In the genomic region with DNA sequence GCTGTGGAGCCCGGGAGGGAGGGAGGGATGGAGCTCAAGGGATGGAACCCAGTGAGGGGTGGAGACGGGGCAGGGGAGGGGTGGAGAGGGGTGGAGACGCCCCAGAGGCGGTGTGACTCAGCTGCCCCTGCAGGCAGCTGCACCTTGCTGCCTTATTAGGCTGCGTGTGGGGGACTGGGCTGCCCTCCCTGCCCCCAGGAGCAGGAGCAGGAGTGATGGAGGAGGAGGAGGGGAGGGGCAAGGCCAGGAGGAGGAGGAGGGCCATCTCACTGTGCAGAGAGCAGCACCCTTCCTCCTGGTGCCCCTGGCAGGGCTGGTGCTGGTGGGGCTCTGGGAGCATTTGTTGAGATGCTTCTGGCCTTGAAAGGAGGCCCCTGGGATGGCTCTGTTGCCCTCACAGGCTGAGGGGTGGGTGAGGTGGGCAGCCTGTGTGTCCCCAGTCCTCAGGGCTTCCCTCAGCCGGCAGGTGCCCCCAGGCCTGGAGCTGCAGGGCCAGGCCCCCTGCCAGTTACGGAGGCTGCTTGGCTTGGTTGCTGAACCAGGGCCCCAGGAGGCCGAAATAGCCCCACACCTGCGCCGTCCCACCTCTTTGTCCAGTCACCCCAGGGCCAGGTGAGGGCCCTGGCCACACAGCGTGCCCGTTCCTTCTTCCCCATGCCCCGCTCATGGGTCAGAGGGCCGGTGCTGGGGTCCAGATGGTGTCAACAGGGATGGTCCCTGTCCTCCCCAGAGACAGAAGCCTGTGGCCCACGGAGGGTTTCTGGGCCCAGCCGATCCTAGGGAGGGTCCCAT, we compare ENCODE assay signal across 10 cellular contexts. TPM values are rescaled to one million over a fixed set of nuclear protein-coding genes. Genes with fewer than 3 reads are reported as not detected.
DNase-seq lines count a peak whose midpoint lies in the region; ATAC-seq, FAIRE-seq and TF ChIP-seq lines count a peak whose summit lies in the region.
"Had no signal": no experiment of that assay in that cellular context is flagged by ENCODE, and none has a peak within 500 bp of the region (broad histone marks: within the 10 kb centered on the region; RNA-seq: fewer than 3 reads in every experiment).

No MANE protein-coding gene starts in this region.

- no peaks in the 10 kb centered on the region for H3K27me3 ChIP-seq in gastroesophageal sphincter

- peaks cover 0 to 59% of the 10 kb centered on the region in 2 donors for H3K36me3 ChIP-seq in gastroesophageal sphincter

- peak overlapping the region in 1 of 2 donors; percentile 11 for H3K4me3 ChIP-seq in gastroesophageal sphincter
- H3K4me3 ChIP-seq in skeletal muscle cell (ENCODE audit: low read depth, low read length), result no peak overlapping the region

- H3K27ac Mint-ChIP-seq in activated CD8-positive, alpha-beta T cell treated with anti-CD3 and anti-CD28 coated beads, Interleukin-2, amount 10 ng/mL, durations not matched to agents 7 days and 5 days, result no peak overlapping the region
- H3K27ac Mint-ChIP-seq: nephron progenitor cell had no signal

- no peaks in the 10 kb centered on the region for H3K9me3 ChIP-seq in gastroesophageal sphincter

- CTCF ChIA-PET in activated CD8-positive, alpha-beta T cell treated with anti-CD3 and anti-CD28 coated beads, Interleukin-2, amount 10 ng/mL, durations not matched to agents 7 days and 5 days (lab: Charles Lee), result interaction anchor here (0.9 to 1.8 kb wide), 3 partner anchors 9 to 86 kb away, joined by 3 to 6 read pairs (median 3); partner anchors contain the start of gene TSSC4

- H3K4me3 Mint-ChIP-seq in activated CD8-positive, alpha-beta T cell treated with anti-CD3 and anti-CD28 coated beads, Interleukin-2, amount 10 ng/mL, durations not matched to agents 7 days and 5 days, result no peak overlapping the region
- H3K4me3 Mint-ChIP-seq: nephron progenitor cell had no signal

- H3K9me3 Mint-ChIP-seq in activated CD8-positive, alpha-beta T cell treated with anti-CD3 and anti-CD28 coated beads, Interleukin-2, amount 10 ng/mL, durations not matched to agents 7 days and 5 days (ENCODE audit: insufficient read depth), result no peaks in the 10 kb centered on the region
- H3K9me3 Mint-ChIP-seq: nephron progenitor cell had no signal

- TF ChIP-seq CTCF in gastroesophageal sphincter (IDR thresholded peaks at IDR 0.05), result peak in 1 of 4 experiments; percentile 8

- H3K4me1 ChIP-seq in gastroesophageal sphincter, result peaks cover 19 to 95% (median 52%) of the 10 kb centered on the region in 3 donors

- ATAC-seq in gastroesophageal sphincter (peak; percentile 89), HG02759 (IDR thresholded peaks at IDR 0.05; ENCODE audit: unreplicated experiment) (no peak)
- no peak for ATAC-seq in activated CD8-positive, alpha-beta T cell treated with anti-CD3 and anti-CD28 coated beads, Interleukin-2, amount 10 ng/mL, durations not matched to agents 7 days and 5 days

- POLR2A ChIA-PET in activated CD8-positive, alpha-beta T cell treated with anti-CD3 and anti-CD28 coated beads, Interleukin-2, amount 10 ng/mL, durations not matched to agents 7 days and 5 days (lab: Charles Lee), result interaction anchor here (1.0 kb wide), 1 partner anchor 9 kb away, joined by 3 read pairs; the partner anchor contains the start of gene TSSC4

- no peaks in the 10 kb centered on the region for H3K27me3 Mint-ChIP-seq in activated CD8-positive, alpha-beta T cell treated with anti-CD3 and anti-CD28 coated beads, Interleukin-2, amount 10 ng/mL, durations not matched to agents 7 days and 5 days (ENCODE audit: low read depth)

- peaks cover 4% of the 10 kb centered on the region for H3K36me3 Mint-ChIP-seq in activated CD8-positive, alpha-beta T cell treated with anti-CD3 and anti-CD28 coated beads, Interleukin-2, amount 10 ng/mL, durations not matched to agents 7 days and 5 days (ENCODE audit: low read depth)

- TF ChIP-seq POLR2A in H54 (IDR thresholded peaks at IDR 0.05; ENCODE audit: low read depth, low read length) (no peak), gastroesophageal sphincter (IDR thresholded peaks at IDR 0.05) (no peak)

- TF ChIP-seq EP300 in gastroesophageal sphincter (IDR thresholded peaks at IDR 0.05), result no peak

- peak; percentile 99 for DNase-seq in H54 (ENCODE audit: insufficient read length, low spot score)
- peak; percentile 70 for DNase-seq in RPMI7951 (ENCODE audit: low read depth)
- peak; percentile 41 for DNase-seq in skeletal muscle cell (ENCODE audit: low read depth)
- DNase-seq in stimulated activated CD4-positive, alpha-beta T cell treated with anti-CD3 and anti-CD28 coated beads, Interleukin-2, amount 100 ng/mL, for 48 hours, result no peak
- no peak for DNase-seq in GM19240 (ENCODE audit: insufficient read length, low spot score)
- no peak for DNase-seq in activated CD8-positive, alpha-beta T cell treated with anti-CD3 and anti-CD28 coated beads, Interleukin-2, amount 10 ng/mL, durations not matched to agents 7 days and 5 days
- DNase-seq: activated gamma-delta T cell, nephron progenitor cell had no signal

- WGBS in gastroesophageal sphincter (ENCODE audit: low coverage in 1 of 2), 2 donors, result 35% methylated on average over 3 of the region's 16 CpGs; no CpG with 5 or more reads in 1 of the 2 donors

- H3K4me1 Mint-ChIP-seq in activated CD8-positive, alpha-beta T cell treated with anti-CD3 and anti-CD28 coated beads, Interleukin-2, amount 10 ng/mL, durations not matched to agents 7 days and 5 days (ENCODE audit: low read depth), result peaks cover 43% of the 10 kb centered on the region

- H3K27ac ChIP-seq in gastroesophageal sphincter, result peak overlapping the region; percentile 73 to 100 (median 100)

- FAIRE-seq in H54 (lab: Jason Lieb, UNC), result no peak

RNA-seq across cellular contexts. Expression of gene TSSC4, which starts 9.5 kb away (rescaled TPM):
- 22.9 and 38.2 TPM in 2 replicates for total RNA-seq in RPMI7951 (2014; rRNA removed; shearing (Covaris generic))
- 10 to 100 TPM; 54.8 to 70.2 (median 66.3) TPM for total RNA-seq in gastroesophageal sphincter
- total RNA-seq in activated CD8-positive, alpha-beta T cell treated with anti-CD3 and anti-CD28 coated beads, Interleukin-2, amount 10 ng/mL, durations not matched to agents 7 days and 5 days, result 10 to 100 TPM; 45.3 to 49.4 TPM

RNA-seq across cellular contexts. Expression of gene CD81, which starts 14.0 kb away (rescaled TPM):
- total RNA-seq in RPMI7951 (2014; rRNA removed; shearing (Covaris generic)), result 248 and 386 TPM in 2 replicates
- 100 to 1,000 TPM; 327 to 576 (median 541) TPM for total RNA-seq in gastroesophageal sphincter
- 100 to 1,000 TPM; 142 to 145 TPM for total RNA-seq in activated CD8-positive, alpha-beta T cell treated with anti-CD3 and anti-CD28 coated beads, Interleukin-2, amount 10 ng/mL, durations not matched to agents 7 days and 5 days

RNA-seq across cellular contexts. Expression of gene TRPM5, which starts 53.2 kb away (rescaled TPM):
- not detected in 2 replicates for total RNA-seq in RPMI7951 (2014; rRNA removed; shearing (Covaris generic))
- not detected for total RNA-seq in gastroesophageal sphincter
- not detected for total RNA-seq in activated CD8-positive, alpha-beta T cell treated with anti-CD3 and anti-CD28 coated beads, Interleukin-2, amount 10 ng/mL, durations not matched to agents 7 days and 5 days

RNA-seq across cellular contexts. Expression of gene KCNQ1, which starts 53.7 kb away (rescaled TPM):
- not detected in 2 replicates for total RNA-seq in RPMI7951 (2014; rRNA removed; shearing (Covaris generic))
- 10 to 100 TPM in 1 of 4 donors, 1 to 10 TPM in 3; 2.6 to 12.7 (median 4.9) TPM for total RNA-seq in gastroesophageal sphincter
- total RNA-seq in activated CD8-positive, alpha-beta T cell treated with anti-CD3 and anti-CD28 coated beads, Interleukin-2, amount 10 ng/mL, durations not matched to agents 7 days and 5 days, result 10 to 100 TPM; 20.4 to 26.0 TPM

Comparison
In these comparisons a context has a peak if more than half of its experiments do, and no peak if none do; other contexts are left out.
1. DNase-seq: peak in H54 (single experiment), RPMI7951 (single experiment) and skeletal muscle cell (single experiment); none in stimulated activated CD4-positive, alpha-beta T cell treated with anti-CD3 and anti-CD28 coated beads, Interleukin-2, amount 100 ng/mL, for 48 hours (0 of 2), GM19240 (single experiment) and activated CD8-positive, alpha-beta T cell treated with anti-CD3 and anti-CD28 coated beads, Interleukin-2, amount 10 ng/mL, durations not matched to agents 7 days and 5 days (single experiment).